ENCODE assay signal across 8 cellular contexts in the genomic region with DNA sequence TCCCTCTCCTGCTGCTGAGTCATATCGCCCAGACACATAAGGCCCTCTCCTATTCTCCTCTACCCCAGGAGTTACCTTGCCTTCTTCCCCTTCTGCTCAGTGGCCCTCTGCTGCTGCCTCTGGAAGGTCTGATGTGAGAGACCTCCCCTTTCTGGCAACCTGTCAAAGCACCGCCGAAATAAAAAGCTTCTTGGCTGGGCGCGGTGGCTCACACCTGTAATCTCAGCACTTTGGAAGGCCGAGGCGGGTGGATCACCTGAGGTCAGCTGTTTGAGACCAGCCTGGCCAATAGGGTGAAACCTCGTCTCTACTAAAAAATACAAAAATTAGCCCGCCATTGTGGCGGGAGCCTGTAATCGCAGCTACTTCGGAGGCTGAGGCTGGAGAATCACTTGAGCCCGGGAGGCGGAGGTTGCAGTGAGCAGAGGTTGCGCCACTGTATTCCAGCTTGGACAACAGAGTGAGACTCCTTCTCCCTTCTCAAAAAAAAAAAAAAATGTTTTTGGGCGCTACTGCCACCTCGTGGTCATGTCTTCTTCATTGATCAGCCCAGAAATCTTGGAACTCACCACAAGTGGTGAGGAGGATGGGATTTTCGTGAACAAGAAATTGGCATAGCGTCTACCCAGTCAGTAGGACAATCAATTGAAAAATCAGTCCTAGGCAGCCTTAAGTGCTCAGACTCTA. TPM values are rescaled to one million over a fixed set of nuclear protein-coding genes. Genes with fewer than 3 reads are reported as not detected.
DNase-seq lines count a peak whose midpoint lies in the region; ATAC-seq and TF ChIP-seq lines count a peak whose summit lies in the region.

No MANE protein-coding gene starts in this region.

- DNase-seq in AG04450 (ENCODE audit: low read depth, low spot score): no peak
- DNase-seq in GM06990 (ENCODE audit: extremely low read depth, insufficient read length): no peak
- peak; percentile 30 for DNase-seq in NCI-H1092 treated with DMSO at 0.1 percent for 48 hours (lab: John Stamatoyannopoulos, UW)
- peak; percentile 18 to 45 for DNase-seq in memory B cell (ENCODE audit: low spot score in 2 of 2)
- no peak for DNase-seq in occipital lobe (lab: John Stamatoyannopoulos, UW)
- no peak for DNase-seq in omental fat pad (ENCODE audit: low spot score)
- no peak for DNase-seq in stimulated activated effector memory CD8-positive, alpha-beta T cell treated with anti-CD3 and anti-CD28 coated beads, Interleukin-12 subunit alpha, Interleukin-12 subunit beta, amount 100 ng/mL, for 72 hours (ENCODE audit: low spot score in 2 of 2)

- H3K36me3 ChIP-seq in GM06990 (ENCODE audit: control insufficient read depth, insufficient read depth, low read length): no peaks in the 10 kb centered on the region

- H3K4me1 Mint-ChIP-seq in brain (no peaks in the 10 kb centered on the region), memory B cell (no peaks in the 10 kb centered on the region)
- no peaks in the 10 kb centered on the region for H3K4me1 Mint-ChIP-seq in stimulated activated effector memory CD8-positive, alpha-beta T cell treated with anti-CD3 and anti-CD28 coated beads, Interleukin-12 subunit alpha, Interleukin-12 subunit beta, amount 100 ng/mL, for 72 hours

- CTCF ChIA-PET in AG04450 (lab: Charles Lee): interaction anchor here (0.6 to 1.3 kb wide), 7 partner anchors 17 to 182 kb away, joined by 3 to 8 read pairs (median 5); no protein-coding TSS in a partner anchor

- no peaks in the 10 kb centered on the region for H3K36me3 Mint-ChIP-seq in brain
- no peaks in the 10 kb centered on the region for H3K36me3 Mint-ChIP-seq in memory B cell
- no peaks in the 10 kb centered on the region for H3K36me3 Mint-ChIP-seq in stimulated activated effector memory CD8-positive, alpha-beta T cell treated with anti-CD3 and anti-CD28 coated beads, Interleukin-12 subunit alpha, Interleukin-12 subunit beta, amount 100 ng/mL, for 72 hours

- no peaks in the 10 kb centered on the region for H3K27me3 ChIP-seq in AG04450 (ENCODE audit: control insufficient read depth, insufficient read depth, low read length)
- no peaks in the 10 kb centered on the region; the same call in none of the 2 replicates for H3K27me3 ChIP-seq in GM06990 (replicated peaks; ENCODE audit: control insufficient read depth, insufficient read depth, low read length)

- no peaks in the 10 kb centered on the region for H3K9me3 ChIP-seq in AG04450 (ENCODE audit: control insufficient read depth, insufficient read depth, low read length)

- peak overlapping the region in 1 of 5 experiments; percentile 54 for H3K27ac Mint-ChIP-seq in brain
- peak overlapping the region; percentile 47 for H3K27ac Mint-ChIP-seq in memory B cell
- no peak overlapping the region for H3K27ac Mint-ChIP-seq in stimulated activated effector memory CD8-positive, alpha-beta T cell treated with anti-CD3 and anti-CD28 coated beads, Interleukin-12 subunit alpha, Interleukin-12 subunit beta, amount 100 ng/mL, for 72 hours

- POLR2A ChIA-PET in AG04450 (lab: Yijun Ruan, JAX): no interaction called here

- peak; percentile 52 for TF ChIP-seq CTCF in AG04450 (IDR thresholded peaks at IDR 0.05; ENCODE audit: low read depth, low read length)
- peak; percentile 60 for TF ChIP-seq CTCF in GM06990 (IDR thresholded peaks at IDR 0.05; ENCODE audit: insufficient read depth, low read length, poor library complexity, severe bottlenecking)
- TF ChIP-seq CTCF in brain (conservative IDR thresholded peaks at IDR 0.05): peak; percentile 33 to 50
- no peak for TF ChIP-seq CTCF in omental fat pad (IDR thresholded peaks at IDR 0.05)

- H3K4me3 Mint-ChIP-seq in brain: no peak overlapping the region
- peak overlapping the region; percentile 17 for H3K4me3 Mint-ChIP-seq in memory B cell
- H3K4me3 Mint-ChIP-seq in stimulated activated effector memory CD8-positive, alpha-beta T cell treated with anti-CD3 and anti-CD28 coated beads, Interleukin-12 subunit alpha, Interleukin-12 subunit beta, amount 100 ng/mL, for 72 hours: no peak overlapping the region

- ATAC-seq in memory B cell (ENCODE audit: low read depth) (no peak), omental fat pad (ENCODE audit: low FRiP score) (no peak)
- no peak for ATAC-seq in stimulated activated effector memory CD8-positive, alpha-beta T cell treated with anti-CD3 and anti-CD28 coated beads, Interleukin-12 subunit alpha, Interleukin-12 subunit beta, amount 100 ng/mL, for 72 hours

- no peak overlapping the region for H3K27ac ChIP-seq in AG04450 (ENCODE audit: low read depth, low read length)

- H3K9me3 Mint-ChIP-seq in brain (peaks cover 0 to 4% (median 0%) of the 10 kb centered on the region in 5 experiments), memory B cell (no peaks in the 10 kb centered on the region)
- H3K9me3 Mint-ChIP-seq in stimulated activated effector memory CD8-positive, alpha-beta T cell treated with anti-CD3 and anti-CD28 coated beads, Interleukin-12 subunit alpha, Interleukin-12 subunit beta, amount 100 ng/mL, for 72 hours: no peaks in the 10 kb centered on the region

- H3K4me3 ChIP-seq in AG04450 (ENCODE audit: low read depth, low read length) (no peak overlapping the region), GM06990 (replicated peaks; ENCODE audit: low read depth, low read length) (no peak overlapping the region)

- H3K27me3 Mint-ChIP-seq in brain (peaks cover 4% of the 10 kb centered on the region), memory B cell (no peaks in the 10 kb centered on the region)

RNA-seq across cellular contexts. Expression of a gene that starts 8.6 kb away (rescaled TPM):
- 1.8 and 2.0 TPM in 2 replicates for polyA plus RNA-seq in AG04450 (2011; rRNA removed)
- polyA minus RNA-seq in AG04450 (2011; rRNA and poly(A)+ RNA removed): 6.9 TPM in 2 replicates
- 1.1 TPM for polyA plus RNA-seq in brain (ENCODE audit: insufficient read depth, low read depth, low replicate concordance)
- total RNA-seq in occipital lobe: 32.0 TPM
- total RNA-seq in omental fat pad: 10 to 100 TPM in 1 of 4 donors, 1 to 10 TPM in 3; 4.7 to 12.9 (median 5.1) TPM

Comparison
In these comparisons a context has a peak if more than half of its experiments do, and no peak if none do; other contexts are left out.
1. DNase-seq: peak in NCI-H1092 treated with DMSO at 0.1 percent for 48 hours (single experiment) and memory B cell (2 of 2); none in AG04450 (single experiment), GM06990 (single experiment), occipital lobe (single experiment), omental fat pad (single experiment) and stimulated activated effector memory CD8-positive, alpha-beta T cell treated with anti-CD3 and anti-CD28 coated beads, Interleukin-12 subunit alpha, Interleukin-12 subunit beta, amount 100 ng/mL, for 72 hours (0 of 2).
2. CTCF ChIP-seq: peak in AG04450 (single experiment), GM06990 (single experiment) and brain (2 of 2); none in omental fat pad (0 of 3).